Comparison of ENCODE assay signal across 2 cellular contexts in the genomic region with DNA sequence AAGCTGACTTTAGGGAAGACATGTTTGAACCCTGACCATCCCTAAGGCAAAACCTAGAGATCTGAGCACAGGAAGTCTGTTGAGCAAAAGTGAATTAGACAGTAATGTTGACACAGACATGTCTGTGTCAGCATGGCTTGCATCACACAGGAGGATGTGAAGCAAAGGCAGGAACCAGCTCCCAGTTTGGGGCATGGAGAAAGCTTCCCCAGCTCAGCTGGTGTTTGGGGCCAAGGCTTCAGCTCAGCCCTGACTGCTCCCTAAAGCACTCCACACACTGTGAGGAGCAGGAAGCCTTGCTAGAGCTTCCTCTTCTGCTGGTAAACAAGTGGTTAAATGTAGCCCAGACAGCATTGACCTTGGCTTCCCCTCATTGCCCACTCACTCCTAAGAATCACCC.
TF ChIP-seq lines count a peak whose summit lies in the region.

No MANE protein-coding gene starts in this region.

TF ChIP-seq in A549, 52 proteins besides CTCF, POLR2A, EP300 and RAD21:
- TF ChIP-seq NFE2L2 (conservative IDR thresholded peaks at IDR 0.05; ENCODE audit: low read length) (no peak), CEBPB (IDR thresholded peaks at IDR 0.05) (peak; percentile 16 to 25; a peak in 1 of 4 replicates), ZFP36 (IDR thresholded peaks at IDR 0.05; ENCODE audit: borderline replicate concordance, partially characterized antibody) (no peak)
- TF ChIP-seq, protein P1, sequence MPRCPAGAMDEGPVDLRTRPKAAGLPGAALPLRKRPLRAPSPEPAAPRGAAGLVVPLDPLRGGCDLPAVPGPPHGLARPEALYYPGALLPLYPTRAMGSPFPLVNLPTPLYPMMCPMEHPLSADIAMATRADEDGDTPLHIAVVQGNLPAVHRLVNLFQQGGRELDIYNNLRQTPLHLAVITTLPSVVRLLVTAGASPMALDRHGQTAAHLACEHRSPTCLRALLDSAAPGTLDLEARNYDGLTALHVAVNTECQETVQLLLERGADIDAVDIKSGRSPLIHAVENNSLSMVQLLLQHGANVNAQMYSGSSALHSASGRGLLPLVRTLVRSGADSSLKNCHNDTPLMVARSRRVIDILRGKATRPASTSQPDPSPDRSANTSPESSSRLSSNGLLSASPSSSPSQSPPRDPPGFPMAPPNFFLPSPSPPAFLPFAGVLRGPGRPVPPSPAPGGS (IDR thresholded peaks at IDR 0.05): no peak
- TF ChIP-seq, protein P2, sequence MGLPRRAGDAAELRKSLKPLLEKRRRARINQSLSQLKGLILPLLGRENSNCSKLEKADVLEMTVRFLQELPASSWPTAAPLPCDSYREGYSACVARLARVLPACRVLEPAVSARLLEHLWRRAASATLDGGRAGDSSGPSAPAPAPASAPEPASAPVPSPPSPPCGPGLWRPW (IDR thresholded peaks at IDR 0.05): peak; percentile 15; the same call in 1 of the 2 replicates
TF ChIP-seq in A549: peak in this region for 2.

TF ChIP-seq in H1, 55 proteins besides CTCF, POLR2A, EP300 and RAD21:
- TF ChIP-seq, protein P3, sequence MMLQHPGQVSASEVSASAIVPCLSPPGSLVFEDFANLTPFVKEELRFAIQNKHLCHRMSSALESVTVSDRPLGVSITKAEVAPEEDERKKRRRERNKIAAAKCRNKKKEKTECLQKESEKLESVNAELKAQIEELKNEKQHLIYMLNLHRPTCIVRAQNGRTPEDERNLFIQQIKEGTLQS (IDR thresholded peaks at IDR 0.05; ENCODE audit: insufficient read depth, low read depth, low read length): no peak
- TF ChIP-seq BRCA1 (IDR thresholded peaks at IDR 0.05; ENCODE audit: low read depth, low read length): no peak
- TF ChIP-seq NANOG (IDR thresholded peaks at IDR 0.05; ENCODE audit: insufficient read depth, low read depth, low read length, poor library complexity, severe bottlenecking): no peak
- no peak for TF ChIP-seq SRF (IDR thresholded peaks at IDR 0.05; ENCODE audit: low read depth, low read length)
- no peak for TF ChIP-seq GTF2F1 (IDR thresholded peaks at IDR 0.05; ENCODE audit: borderline replicate concordance, low read depth, low read length)
- TF ChIP-seq FOSL1 (IDR thresholded peaks at IDR 0.05; ENCODE audit: insufficient read depth, low read depth, low read length): no peak
- TF ChIP-seq RBBP5 (IDR thresholded peaks at IDR 0.05; ENCODE audit: borderline replicate concordance, low read depth, low read length): no peak
- no peak for TF ChIP-seq CBX5 (IDR thresholded peaks at IDR 0.05; ENCODE audit: low read depth, low read length)
- TF ChIP-seq CHD1 (IDR thresholded peaks at IDR 0.05; ENCODE audit: low read depth, low read length): no peak
- TF ChIP-seq MAFK (IDR thresholded peaks at IDR 0.05; ENCODE audit: low read depth, low read length): no peak
